ENCODE assay signal across 8 cellular contexts in genomic region chr7:1028775-1029636, GRCh38. TPM values are rescaled to one million over a fixed set of nuclear protein-coding genes. Genes with fewer than 3 reads are reported as not detected.
A peak's percentile ranks its signal among the peaks of the same experiment; 100 is the strongest.
DNase-seq lines count a peak whose midpoint lies in the region; ATAC-seq, FAIRE-seq and TF ChIP-seq lines count a peak whose summit lies in the region.

No MANE protein-coding gene starts in this region.

- H3K9me3 ChIP-seq in small intestine (ENCODE audit: control insufficient read depth, low read depth), result no peaks in the 10 kb centered on the region

- no peaks in the 10 kb centered on the region for H3K36me3 ChIP-seq in small intestine (ENCODE audit: control insufficient read depth in 2 of 2, insufficient read depth in 2 of 2, low read length in 2 of 2)

- no peak for FAIRE-seq in small intestine (lab: Jason Lieb, UNC)

- 58 to 65% (median 60%) methylated on average over 18 of the region's 18 CpGs for WGBS in small intestine, 3 donors

- peak overlapping the region in 1 of 2 donors; percentile 79 for H3K27ac ChIP-seq in small intestine (ENCODE audit: low read depth in 1 of 2, low read length in 1 of 2)

- TF ChIP-seq CTCF in WI38 (IDR thresholded peaks at IDR 0.05; ENCODE audit: low read depth, low read length), result no peak

- H3K27me3 ChIP-seq in small intestine (ENCODE audit: control insufficient read depth in 2 of 2, insufficient read depth in 2 of 2, low read length in 2 of 2), result no peaks in the 10 kb centered on the region

- H3K4me1 ChIP-seq in small intestine (ENCODE audit: control insufficient read depth in 2 of 2, insufficient read depth in 1 of 2, low read depth in 1 of 2, low read length in 1 of 2), result peaks cover 1 to 3% of the 10 kb centered on the region in 2 donors

- H3K4me3 ChIP-seq in WI38 (ENCODE audit: low read depth, low read length) (peak overlapping the region; percentile 68), small intestine (ENCODE audit: low read depth in 1 of 2, low read length in 2 of 2) (peak overlapping the region in 1 of 2 donors; percentile 67)

- ATAC-seq in HG02759 (IDR thresholded peaks at IDR 0.05; ENCODE audit: unreplicated experiment), result no peak

- DNase-seq in NCI-H2081 (lab: John Stamatoyannopoulos, UW) (peak; percentile 41 to 57), NCI-H2081 treated with DMSO at 0.1 percent for 48 hours (lab: John Stamatoyannopoulos, UW) (no peak), NCI-H146 (lab: John Stamatoyannopoulos, UW) (peak; percentile 74), inferior parietal cortex (ENCODE audit: extremely low spot score) (peak; percentile 81), small intestine (peak; percentile 90)
- peak; percentile 56 for DNase-seq in central memory CD4-positive, alpha-beta T cell

RNA-seq across cellular contexts. Expression of gene GPR146, which starts 15.3 kb away (rescaled TPM):
- 10 to 100 TPM in 1 of 3 donors, 1 to 10 TPM in 2; 1.1 to 13.4 (median 1.1) TPM for polyA plus RNA-seq in small intestine

RNA-seq across cellular contexts. Expression of gene CYP2W1, which starts 46.0 kb away (rescaled TPM):
- 1 to 10 TPM in 1 of 3 donors, under 1 TPM in 2; 0.81 to 1.4 (median 0.89) TPM for polyA plus RNA-seq in small intestine

RNA-seq across cellular contexts. Expression of gene COX19, which starts 53.7 kb away (rescaled TPM):
- 10 to 100 TPM in 1 of 3 donors, 1 to 10 TPM in 2; 8.9 to 10.6 (median 8.9) TPM for polyA plus RNA-seq in small intestine

RNA-seq across cellular contexts. Expression of gene GPER1, which starts 58.9 kb away (rescaled TPM):
- polyA plus RNA-seq in small intestine, result 1 to 10 TPM in 1 of 3 donors, under 1 TPM in 2; 0.54 to 4.7 (median 0.67) TPM
